Comparison of ENCODE assay signal across 8 cellular contexts in genomic region chr11:69443138-69443967, GRCh38. TPM values are rescaled to one million over a fixed set of nuclear protein-coding genes. Genes with fewer than 3 reads are reported as not detected.
DNase-seq lines count a peak whose midpoint lies in the region; ATAC-seq and TF ChIP-seq lines count a peak whose summit lies in the region.

No MANE protein-coding gene starts in this region.

- H3K36me3 ChIP-seq in GM06990 (ENCODE audit: control insufficient read depth, insufficient read depth, low read length) (no peaks in the 10 kb centered on the region), HEK293 (ENCODE audit: control insufficient read depth in 2 of 2, insufficient read depth in 1 of 2, low read length in 2 of 2) (no peaks in the 10 kb centered on the region), mammary epithelial cell (ENCODE audit: insufficient read depth, low read length) (no peaks in the 10 kb centered on the region)

- H3K27ac ChIP-seq in HEK293 (ENCODE audit: extremely low read depth, low read depth, low read length) (no peak overlapping the region), mammary epithelial cell (ENCODE audit: insufficient read depth, low read depth, low read length) (peak overlapping the region; percentile 39)

- H3K4me1 Mint-ChIP-seq in WTC11: peaks cover 41% of the 10 kb centered on the region

- peak overlapping the region; percentile 31 for H3K4me3 ChIP-seq in GM06990 (replicated peaks; ENCODE audit: low read depth, low read length)
- peak overlapping the region; percentile 37 for H3K4me3 ChIP-seq in HEK293 (ENCODE audit: low read depth, low read length)
- H3K4me3 ChIP-seq in mammary epithelial cell (replicated peaks in 1 of 3; ENCODE audit: insufficient read depth in 1 of 3, low read depth in 2 of 3, low read length in 3 of 3): peak overlapping the region in 2 of 3 experiments; percentile 32 to 40

- H3K4me3 Mint-ChIP-seq in WTC11: peak overlapping the region; percentile 38

- POLR2A ChIA-PET in HEK293 (lab: Yijun Ruan, JAX) (no interaction called here), WTC11 (lab: Charles Lee) (interaction anchor here (0.8 to 2.3 kb wide), 5 partner anchors 9 to 202 kb away, joined by 3 to 12 read pairs (median 3); no protein-coding TSS in a partner anchor)

- H3K4me1 ChIP-seq in HEK293 (ENCODE audit: control insufficient read depth, insufficient read depth, low read length): no peaks in the 10 kb centered on the region
- peaks cover 43% of the 10 kb centered on the region for H3K4me1 ChIP-seq in mammary epithelial cell (ENCODE audit: insufficient read depth, low read length)

- in situ Hi-C loops in mammary epithelial cell (cut with MboI; ENCODE audit: low sequenced_read_pairs in 2 of 2): loop anchor here in 1 of 2 donors (25.0 kb wide), 2 partner anchors 194 to 331 kb away; partner anchors contain the start of gene CCND1

- TF ChIP-seq CTCF in GM06990 (IDR thresholded peaks at IDR 0.05; ENCODE audit: insufficient read depth, low read length, poor library complexity, severe bottlenecking) (no peak), HEK293 (tag by site-specific recombination; IDR thresholded peaks at IDR 0.05) (no peak), WTC11 (IDR thresholded peaks at IDR 0.05) (no peak), mammary epithelial cell (conservative IDR thresholded peaks at IDR 0.05 in 1 of 2, IDR thresholded peaks at IDR 0.05 in 1 of 2; ENCODE audit: extremely low read depth in 1 of 2, insufficient read depth in 1 of 2, low read depth in 1 of 2, low read length in 2 of 2) (no peak)

- dilution Hi-C loops in mammary epithelial cell (cut with HindIII; ENCODE audit: low sequenced_read_pairs): loop anchor here (5.0 kb wide), 4 partner anchors 56 to 214 kb away; no protein-coding TSS in a partner anchor

- H3K9me3 ChIP-seq in HEK293 (ENCODE audit: control insufficient read depth, insufficient read depth, low read depth, low read length) (no peaks in the 10 kb centered on the region), mammary epithelial cell (replicated peaks; ENCODE audit: insufficient read depth, low read length) (no peaks in the 10 kb centered on the region)

- no peaks in the 10 kb centered on the region for H3K27me3 ChIP-seq in GM06990 (replicated peaks; ENCODE audit: control insufficient read depth, insufficient read depth, low read length)
- H3K27me3 ChIP-seq in mammary epithelial cell (ENCODE audit: insufficient read depth, low read length): no peaks in the 10 kb centered on the region

- DNase-seq in GM06990 (ENCODE audit: extremely low read depth, insufficient read length) (peak; percentile 92), NCI-H1092 treated with DMSO at 0.1 percent for 48 hours (lab: John Stamatoyannopoulos, UW) (peak; percentile 94), WTC11 (ENCODE audit: low spot score) (peak; percentile 89), mammary epithelial cell (peak; percentile 87), iris pigment epithelial cell (ENCODE audit: low read depth) (peak; percentile 98)
- DNase-seq in stimulated activated CD4-positive, alpha-beta T cell treated with anti-CD3 and anti-CD28 coated beads, Interleukin-12 subunit alpha, Interleukin-12 subunit beta, amount 100 ng/mL, for 24 hours (ENCODE audit: low read depth in 2 of 2): peak; percentile 52 to 77

- H3K4me2 ChIP-seq in mammary epithelial cell (ENCODE audit: insufficient read depth, low read depth, low read length): peak overlapping the region; percentile 90

- H4K20me1 ChIP-seq in mammary epithelial cell (ENCODE audit: insufficient read depth, low read length): no peaks in the 10 kb centered on the region

- peaks cover 3% of the 10 kb centered on the region; the same call in 1 of the 2 replicates for H3K9me3 Mint-ChIP-seq in WTC11

- intact Hi-C loops in mammary epithelial cell (cut with micrococcal nuclease): loop anchor here (5.0 kb wide), 1 partner anchor 79 kb away; no protein-coding TSS in a partner anchor

- BruUV-seq in mammary epithelial cell (replicated peaks; lab: Mats Ljungman, UMichigan): no TSS peak

- H3K79me2 ChIP-seq in mammary epithelial cell (ENCODE audit: insufficient read depth, low read length): no peaks in the 10 kb centered on the region

- peak overlapping the region; percentile 72 for H2AFZ ChIP-seq in mammary epithelial cell (ENCODE audit: low read depth, low read length)

- peaks cover 8% of the 10 kb centered on the region for H3K27me3 Mint-ChIP-seq in WTC11 (ENCODE audit: low read depth)

- ATAC-seq in WTC11: peak; percentile 75
- ATAC-seq in HG02938 (IDR thresholded peaks at IDR 0.05; ENCODE audit: unreplicated experiment): no peak

- CTCF ChIA-PET in HEK293 (lab: Yijun Ruan, JAX): interaction anchor here (0.7 to 1.3 kb wide), 3 partner anchors 10 to 227 kb away, joined by 3 to 4 read pairs (median 3); no protein-coding TSS in a partner anchor
- CTCF ChIA-PET in WTC11 (lab: Charles Lee): interaction anchor here (0.8 to 2.3 kb wide), 4 partner anchors 10 to 312 kb away, joined by 3 to 13 read pairs (median 4); no protein-coding TSS in a partner anchor
- CTCF ChIA-PET in mammary epithelial cell (lab: Charles Lee; ENCODE audit: low non-redundant PET): interaction anchor here (0.5 kb wide), 1 partner anchor 149 kb away, joined by 3 read pairs; the partner anchor contains the start of gene MYEOV

- H3K9ac ChIP-seq in mammary epithelial cell (ENCODE audit: insufficient read depth, low read length): peak overlapping the region; percentile 36

- WGBS in mammary epithelial cell (ENCODE audit: low coverage, missing lambda C conversion rate): 7% methylated on average over 33 of the region's 48 CpGs

- H3K27ac Mint-ChIP-seq in WTC11: peak overlapping the region; percentile 84

- no peaks in the 10 kb centered on the region for H3K36me3 Mint-ChIP-seq in WTC11

TF ChIP-seq in HEK293, 187 proteins besides CTCF, POLR2A, EP300 and RAD21 (continues in another document):
- peak; percentile 85 for TF ChIP-seq GLIS1 (tag by site-specific recombination; IDR thresholded peaks at IDR 0.05)
- no peak for TF ChIP-seq ZNF830 (tag by site-specific recombination; IDR thresholded peaks at IDR 0.05; ENCODE audit: low read depth)
- peak; percentile 74 for TF ChIP-seq SP2 (tag by site-specific recombination; IDR thresholded peaks at IDR 0.05)
- no peak for TF ChIP-seq ZNF112 (tag by site-specific recombination; IDR thresholded peaks at IDR 0.05)
- peak; percentile 74 for TF ChIP-seq GLIS2 (tag by site-specific recombination; IDR thresholded peaks at IDR 0.05)
- TF ChIP-seq INSM2 (tag by site-specific recombination; IDR thresholded peaks at IDR 0.05): no peak
- no peak for TF ChIP-seq ZNF416 (tag by site-specific recombination; IDR thresholded peaks at IDR 0.05)
- TF ChIP-seq ZFHX2 (tag by site-specific recombination; conservative IDR thresholded peaks at IDR 0.05): peak; percentile 70
- TF ChIP-seq ZSCAN30 (tag by site-specific recombination; IDR thresholded peaks at IDR 0.05): peak; percentile 88
- no peak for TF ChIP-seq ZNF624 (tag by site-specific recombination; IDR thresholded peaks at IDR 0.05)
- TF ChIP-seq ZIC2 (tag by site-specific recombination; IDR thresholded peaks at IDR 0.05): 0 out of 2 replicates have a peak, but pooled peaks have one; percentile 18
- TF ChIP-seq ZBTB20 (tag by site-specific recombination; IDR thresholded peaks at IDR 0.05): peak; percentile 27; the same call in 1 of the 2 replicates

TF ChIP-seq in WTC11, 78 proteins besides CTCF, POLR2A, EP300 and RAD21 (continues in another document):
- no peak for TF ChIP-seq E2F1 (CRISPR knock-in tag; IDR thresholded peaks at IDR 0.05)
- TF ChIP-seq GABPB1 (CRISPR knock-in tag; IDR thresholded peaks at IDR 0.05): no peak
- TF ChIP-seq PRRX2 (CRISPR knock-in tag; IDR thresholded peaks at IDR 0.05): no peak
- TF ChIP-seq FOXP4 (CRISPR knock-in tag; IDR thresholded peaks at IDR 0.05): peak; percentile 50; the same call in 1 of the 2 replicates
- TF ChIP-seq ZNF219 (CRISPR knock-in tag; IDR thresholded peaks at IDR 0.05; ENCODE audit: borderline replicate concordance): no peak
- TF ChIP-seq ZMAT4 (CRISPR knock-in tag; IDR thresholded peaks at IDR 0.05): no peak
- TF ChIP-seq ELF4 (CRISPR knock-in tag; IDR thresholded peaks at IDR 0.05; ENCODE audit: low read depth): 0 out of 2 replicates have a peak, but pooled peaks have one; percentile 62
- no peak for TF ChIP-seq NFATC4 (CRISPR knock-in tag; IDR thresholded peaks at IDR 0.05)
- no peak for TF ChIP-seq IRF2 (CRISPR knock-in tag; IDR thresholded peaks at IDR 0.05; ENCODE audit: borderline replicate concordance, low read depth)
- TF ChIP-seq TEAD1 (CRISPR knock-in tag; IDR thresholded peaks at IDR 0.05): peak; percentile 32
- no peak for TF ChIP-seq EMX1 (CRISPR knock-in tag; IDR thresholded peaks at IDR 0.05)
- TF ChIP-seq SP1 (CRISPR knock-in tag; conservative IDR thresholded peaks at IDR 0.05): peak; percentile 68

RNA-seq across cellular contexts. Expression of gene LINC01488, which starts 38.1 kb away (rescaled TPM):
- not detected in 3 replicates for total RNA-seq in WTC11 (2021)
- not detected for total RNA-seq in mammary epithelial cell
- polyA plus RNA-seq in mammary epithelial cell: not detected
- polyA minus RNA-seq in mammary epithelial cell: 0.16 TPM
